Comparison of ENCODE assay signal across 8 cellular contexts in the genomic region with DNA sequence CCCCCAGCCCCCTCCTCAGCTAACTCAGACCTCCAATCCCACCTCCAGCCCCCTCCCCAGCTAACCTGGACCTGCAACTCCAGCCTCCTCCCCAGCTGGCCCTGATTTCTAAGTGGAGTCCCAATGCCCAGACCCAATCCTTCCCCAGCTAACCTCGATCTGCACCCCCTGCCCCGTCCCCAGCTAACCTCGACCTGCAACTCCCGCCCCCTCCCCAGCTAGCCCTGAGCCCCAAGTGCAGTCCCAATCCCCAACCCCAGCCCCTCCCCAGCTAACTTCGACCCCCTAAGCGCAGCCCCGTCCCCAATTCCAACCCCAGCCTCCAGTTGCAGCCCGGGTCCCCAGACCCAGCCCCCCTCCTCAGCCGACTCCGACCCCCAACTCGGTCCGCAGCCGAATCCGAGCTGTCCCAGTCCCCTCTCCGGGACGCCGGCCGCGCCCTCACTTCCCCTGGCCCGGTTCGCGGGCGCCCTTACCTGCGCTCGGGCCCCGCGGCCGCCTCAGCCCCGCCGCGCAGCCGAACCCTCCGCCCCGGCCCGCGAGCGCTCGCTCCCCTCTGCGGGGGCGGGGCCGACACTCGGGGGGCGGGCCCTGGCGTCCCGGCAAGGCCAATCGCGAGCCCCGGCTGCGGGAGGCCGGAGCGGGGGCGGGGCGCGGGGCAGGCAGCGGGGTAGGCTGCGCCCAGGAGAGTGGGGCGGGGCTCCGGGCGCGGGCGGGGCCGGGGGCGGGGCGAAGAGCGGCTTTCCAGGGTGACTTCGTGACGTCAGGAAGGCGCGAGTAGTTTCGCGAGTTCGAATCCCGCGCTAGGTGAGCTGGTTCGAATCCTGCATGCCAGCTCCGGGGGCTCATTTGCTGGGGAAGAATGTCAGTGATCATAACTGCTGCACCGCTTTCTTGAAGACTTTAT. TPM values are rescaled to one million over a fixed set of nuclear protein-coding genes. Genes with fewer than 3 reads are reported as not detected.
A peak's percentile ranks its signal among the peaks of the same experiment; 100 is the strongest.
DNase-seq lines count a peak whose midpoint lies in the region; ATAC-seq, FAIRE-seq and TF ChIP-seq lines count a peak whose summit lies in the region.

GNG7 (minus strand) TSS at position 525 of the 907 bp plus-strand sequence. CDS start 182,006 bp downstream, outside the sequence.

- H3K27me3 ChIP-seq in mammary epithelial cell (ENCODE audit: insufficient read depth, low read length): peaks cover 13% of the 10 kb centered on the region
- peaks cover 0 to 16% (median 3%) of the 10 kb centered on the region in 3 donors for H3K27me3 ChIP-seq in skeletal muscle tissue (ENCODE audit: control insufficient read depth in 3 of 3, insufficient read depth in 3 of 3, low read length in 3 of 3)

- H3K36me3 ChIP-seq in mammary epithelial cell (ENCODE audit: insufficient read depth, low read length) (no peaks in the 10 kb centered on the region), skeletal muscle tissue (ENCODE audit: control insufficient read depth in 3 of 3, insufficient read depth in 3 of 3, low read length in 3 of 3) (no peaks in the 10 kb centered on the region)

- H3K9ac ChIP-seq in mammary epithelial cell (ENCODE audit: insufficient read depth, low read length) (no peak within 1 kb of the TSS), skeletal muscle tissue (ENCODE audit: low read depth in 1 of 3, low read length in 3 of 3) (peak within 1 kb of the TSS in 2 of 3 donors; percentile 65 to 81)

- dilution Hi-C loops in mammary epithelial cell (cut with HindIII; ENCODE audit: low sequenced_read_pairs): no loop called here

- BruUV-seq in mammary epithelial cell (replicated peaks; lab: Mats Ljungman, UMichigan): no TSS peak

- intact Hi-C loops in mammary epithelial cell (cut with micrococcal nuclease): no loop called here

- in situ Hi-C loops in G401 (cut with HindIII; ENCODE audit: low sequenced_read_pairs): no loop called here
- in situ Hi-C loops in mammary epithelial cell (cut with MboI; ENCODE audit: low sequenced_read_pairs in 2 of 2): no loop called here

- H3K4me2 ChIP-seq in mammary epithelial cell (ENCODE audit: insufficient read depth, low read depth, low read length): peak within 1 kb of the TSS; percentile 78

- no peaks in the 10 kb centered on the region for H3K79me2 ChIP-seq in mammary epithelial cell (ENCODE audit: insufficient read depth, low read length)

- peak within 1 kb of the TSS in 2 of 3 experiments; percentile 32 to 39 for H3K4me3 ChIP-seq in mammary epithelial cell (replicated peaks in 1 of 3; ENCODE audit: insufficient read depth in 1 of 3, low read depth in 2 of 3, low read length in 3 of 3)
- H3K4me3 ChIP-seq in skeletal muscle tissue (ENCODE audit: low read length in 3 of 3): peak within 1 kb of the TSS; percentile 59 to 68 (median 67)

- H3K27ac Mint-ChIP-seq in WTC11: peak within 1 kb of the TSS; percentile 53; the same call in 1 of the 2 replicates

- POLR2A ChIA-PET in WTC11 (lab: Charles Lee): interaction anchor here (0.7 to 1.4 kb wide), 4 partner anchors 18 to 1129 kb away, joined by 3 to 9 read pairs (median 5); no protein-coding TSS in a partner anchor

- no peak for FAIRE-seq in H54 (lab: Jason Lieb, UNC)

- DNase-seq in G401 (ENCODE audit: low spot score) (peak; percentile 94), H54 (ENCODE audit: insufficient read length, low spot score) (peak; percentile 100), NCI-H1092 treated with DMSO at 0.1 percent for 48 hours (lab: John Stamatoyannopoulos, UW) (peak; percentile 45), WTC11 (ENCODE audit: low spot score) (peak; percentile 96), mammary epithelial cell (peak; percentile 71), iPS-NIHi11 (ENCODE audit: low spot score) (peak; percentile 100)

- H3K9me3 Mint-ChIP-seq in WTC11: no peaks in the 10 kb centered on the region

- peaks cover 24% of the 10 kb centered on the region for H3K27me3 Mint-ChIP-seq in WTC11 (ENCODE audit: low read depth)

- TF ChIP-seq CTCF in WTC11 (IDR thresholded peaks at IDR 0.05): no peak
- no peak for TF ChIP-seq CTCF in mammary epithelial cell (conservative IDR thresholded peaks at IDR 0.05 in 1 of 2, IDR thresholded peaks at IDR 0.05 in 1 of 2; ENCODE audit: extremely low read depth in 1 of 2, insufficient read depth in 1 of 2, low read depth in 1 of 2, low read length in 2 of 2)

- H3K4me3 Mint-ChIP-seq in WTC11: peak within 1 kb of the TSS; percentile 79

- H3K4me1 ChIP-seq in mammary epithelial cell (ENCODE audit: insufficient read depth, low read length) (no peaks in the 10 kb centered on the region), skeletal muscle tissue (ENCODE audit: control insufficient read depth in 3 of 3, insufficient read depth in 3 of 3, low read length in 3 of 3) (peaks cover 0 to 6% (median 3%) of the 10 kb centered on the region in 3 donors)

- peaks cover 16% of the 10 kb centered on the region for H3K4me1 Mint-ChIP-seq in WTC11

- CTCF ChIA-PET in WTC11 (lab: Charles Lee): interaction anchor here (0.6 to 2.1 kb wide), 13 partner anchors 9 to 531 kb away, joined by 3 to 13 read pairs (median 4); partner anchors contain the start of genes SGTA and ZNF555
- CTCF ChIA-PET in mammary epithelial cell (lab: Charles Lee; ENCODE audit: low non-redundant PET): no interaction called here

- H3K27ac ChIP-seq in mammary epithelial cell (ENCODE audit: insufficient read depth, low read depth, low read length) (no peak within 1 kb of the TSS), skeletal muscle tissue (ENCODE audit: low read depth, low read length) (no peak within 1 kb of the TSS)

- 8% methylated on average over 5 of the region's 77 CpGs for WGBS in mammary epithelial cell (ENCODE audit: low coverage, missing lambda C conversion rate)

- TF ChIP-seq POLR2A in H54 (IDR thresholded peaks at IDR 0.05; ENCODE audit: low read depth, low read length): peak; percentile 64

- no peaks in the 10 kb centered on the region for H3K9me3 ChIP-seq in mammary epithelial cell (replicated peaks; ENCODE audit: insufficient read depth, low read length)
- H3K9me3 ChIP-seq in skeletal muscle tissue (ENCODE audit: control insufficient read depth in 3 of 3, low read length in 3 of 3): no peaks in the 10 kb centered on the region

- H4K20me1 ChIP-seq in mammary epithelial cell (ENCODE audit: insufficient read depth, low read length): no peaks in the 10 kb centered on the region

- no peaks in the 10 kb centered on the region for H3K36me3 Mint-ChIP-seq in WTC11

- H2AFZ ChIP-seq in mammary epithelial cell (ENCODE audit: low read depth, low read length): peak within 1 kb of the TSS; percentile 52

- ATAC-seq in WTC11 (peak; percentile 99), GM18870 (IDR thresholded peaks at IDR 0.05; ENCODE audit: unreplicated experiment) (no peak)

TF ChIP-seq in WTC11, 78 proteins besides CTCF, POLR2A, EP300 and RAD21:
- TF ChIP-seq CREM (CRISPR knock-in tag; IDR thresholded peaks at IDR 0.05) (peak; percentile 48; the same call in 1 of the 2 replicates), SP1 (CRISPR knock-in tag; conservative IDR thresholded peaks at IDR 0.05) (peak; percentile 97), ELF4 (CRISPR knock-in tag; IDR thresholded peaks at IDR 0.05; ENCODE audit: low read depth) (no peak), NFYB (CRISPR knock-in tag; conservative IDR thresholded peaks at IDR 0.05; ENCODE audit: low read depth) (peak; percentile 67), ETV6 (CRISPR knock-in tag; IDR thresholded peaks at IDR 0.05) (no peak), ZBTB21 (CRISPR knock-in tag; IDR thresholded peaks at IDR 0.05; ENCODE audit: borderline replicate concordance) (0 out of 2 replicates have a peak, but pooled peaks have one; percentile 52)
- TF ChIP-seq, protein P1, sequence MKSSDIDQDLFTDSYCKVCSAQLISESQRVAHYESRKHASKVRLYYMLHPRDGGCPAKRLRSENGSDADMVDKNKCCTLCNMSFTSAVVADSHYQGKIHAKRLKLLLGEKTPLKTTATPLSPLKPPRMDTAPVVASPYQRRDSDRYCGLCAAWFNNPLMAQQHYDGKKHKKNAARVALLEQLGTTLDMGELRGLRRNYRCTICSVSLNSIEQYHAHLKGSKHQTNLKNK (CRISPR knock-in tag; IDR thresholded peaks at IDR 0.05): 0 out of 2 replicates have a peak, but pooled peaks have one; percentile 20
- TF ChIP-seq, protein P2, sequence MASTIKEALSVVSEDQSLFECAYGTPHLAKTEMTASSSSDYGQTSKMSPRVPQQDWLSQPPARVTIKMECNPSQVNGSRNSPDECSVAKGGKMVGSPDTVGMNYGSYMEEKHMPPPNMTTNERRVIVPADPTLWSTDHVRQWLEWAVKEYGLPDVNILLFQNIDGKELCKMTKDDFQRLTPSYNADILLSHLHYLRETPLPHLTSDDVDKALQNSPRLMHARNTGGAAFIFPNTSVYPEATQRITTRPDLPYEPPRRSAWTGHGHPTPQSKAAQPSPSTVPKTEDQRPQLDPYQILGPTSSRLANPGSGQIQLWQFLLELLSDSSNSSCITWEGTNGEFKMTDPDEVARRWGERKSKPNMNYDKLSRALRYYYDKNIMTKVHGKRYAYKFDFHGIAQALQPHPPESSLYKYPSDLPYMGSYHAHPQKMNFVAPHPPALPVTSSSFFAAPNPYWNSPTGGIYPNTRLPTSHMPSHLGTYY (CRISPR knock-in tag; IDR thresholded peaks at IDR 0.05): no peak

RNA-seq across cellular contexts. Expression of gene GNG7, which starts in this region (rescaled TPM):
- 7.3 and 9.2 TPM in 2 replicates for total RNA-seq in G401 (2014; rRNA removed; shearing (Covaris generic))
- total RNA-seq in WTC11 (2021) (9.6 to 14.3 TPM (median 13.2 TPM) in 3 replicates), mammary epithelial cell (under 1 TPM in 1 of 2 donors, not detected in 1; under 0.01 TPM), skeletal muscle tissue (1.6 TPM)
- 0.02 TPM for polyA plus RNA-seq in mammary epithelial cell
- polyA minus RNA-seq in mammary epithelial cell: not detected

Comparison
In these comparisons a context has a peak if more than half of its experiments do, and no peak if none do; other contexts are left out.
1. Peak in DNase-seq, H3K4me3 ChIP-seq and H3K4me2 ChIP-seq in mammary epithelial cell; RNA of the gene not detected or under 1 TPM.
2. DNase-seq: peak in every context shown above with its lines; median percentile 100 in H54; 100 in iPS-NIHi11; 96 in WTC11; 94 in G401; 71 in mammary epithelial cell; 45 in NCI-H1092 treated with DMSO at 0.1 percent for 48 hours.